In genomic region chr2:26786207-26787023, GRCh38 we compare ENCODE assay signal across 7 cellular contexts. TPM values are rescaled to one million over a fixed set of nuclear protein-coding genes. Genes with fewer than 3 reads are reported as not detected.
DNase-seq lines count a peak whose midpoint lies in the region; ATAC-seq and TF ChIP-seq lines count a peak whose summit lies in the region.

No MANE protein-coding gene starts in this region.

- peak overlapping the region; percentile 13 to 59; a peak in 3 of 4 replicates for H4K8ac ChIP-seq in IMR-90 (ENCODE audit: low read depth in 2 of 2, low read length in 2 of 2)

- H3K4me1 ChIP-seq in IMR-90 (ENCODE audit: control insufficient read depth, insufficient read depth, low read length) (0 out of 2 replicates have a peak, but pooled peaks cover 2% of the 10 kb centered on the region), iPS DF 6.9 (ENCODE audit: control insufficient read depth, insufficient read depth, low read length) (no peaks in the 10 kb centered on the region)

- no peak for TF ChIP-seq POLR2A in IMR-90 (IDR thresholded peaks at IDR 0.05; ENCODE audit: low read depth, low read length)

- H2BK15ac ChIP-seq in IMR-90 (ENCODE audit: low read depth, low read length) = no peak overlapping the region

- peak overlapping the region; percentile 2 for H2BK5ac ChIP-seq in IMR-90 (ENCODE audit: low read depth, low read length, poor library complexity, severe bottlenecking)

- H3K27me3 ChIP-seq in IMR-90 (ENCODE audit: control insufficient read depth, insufficient read depth, low read length) (no peaks in the 10 kb centered on the region), iPS DF 6.9 (ENCODE audit: control insufficient read depth, insufficient read depth, low read length) (no peaks in the 10 kb centered on the region)

- BruUV-seq in IMR-90 (replicated peaks; lab: Mats Ljungman, UMichigan) = no TSS peak

- peaks cover 12% of the 10 kb centered on the region for H3K27me3 Mint-ChIP-seq in activated naive CD4-positive, alpha-beta T cell treated with anti-CD3 and anti-CD28 coated beads, Interleukin-2, amount 50 U/mL, for 24 hours

- peak overlapping the region; percentile 90 for H3K4me2 ChIP-seq in IMR-90 (ENCODE audit: low read depth, low read length)

- H3K4me3 Mint-ChIP-seq in activated naive CD4-positive, alpha-beta T cell treated with anti-CD3 and anti-CD28 coated beads, Interleukin-2, amount 50 U/mL, for 24 hours = peak overlapping the region; percentile 57

- peaks cover 26 to 36% of the 10 kb centered on the region in 2 experiments for H3K79me1 ChIP-seq in IMR-90 (ENCODE audit: low read depth in 1 of 2, low read length in 2 of 2)

- POLR2A ChIA-PET in IMR-90 (lab: Charles Lee; ENCODE audit: unreplicated experiment) = no interaction called here

- TF ChIP-seq CTCF in IMR-90 (conservative IDR thresholded peaks at IDR 0.05; ENCODE audit: low read depth, low read length) = no peak

- ATAC-seq in GM21515 (IDR thresholded peaks at IDR 0.05; ENCODE audit: unreplicated experiment) = peak; percentile 15
- ATAC-seq in IMR-90 (ENCODE audit: low read depth) = peak; percentile 27

- H2BK120ac ChIP-seq in IMR-90 (ENCODE audit: low read depth, low read length) = no peak overlapping the region

- H3K9ac ChIP-seq in IMR-90 (ENCODE audit: low read depth, low read length) = peak overlapping the region; percentile 82

- H2BK20ac ChIP-seq in IMR-90 (ENCODE audit: low read depth, low read length) = no peak overlapping the region

- in situ Hi-C loops in IMR-90 (cut with MboI; ENCODE audit: low sequenced_read_pairs) = no loop called here

- H3K4me1 Mint-ChIP-seq in activated naive CD4-positive, alpha-beta T cell treated with anti-CD3 and anti-CD28 coated beads, Interleukin-2, amount 50 U/mL, for 24 hours = peaks cover 14% of the 10 kb centered on the region

- no peak for TF ChIP-seq RAD21 in IMR-90 (IDR thresholded peaks at IDR 0.05; ENCODE audit: low read length)

- H2AK5ac ChIP-seq in IMR-90 (ENCODE audit: low read depth, low read length) = peak overlapping the region; percentile 71

- H3K36me3 ChIP-seq in IMR-90 (ENCODE audit: control insufficient read depth, insufficient read depth, low read length) (no peaks in the 10 kb centered on the region; the same call in 1 of the 2 replicates), iPS DF 6.9 (ENCODE audit: control insufficient read depth, insufficient read depth, low read length) (no peaks in the 10 kb centered on the region; the same call in 1 of the 2 replicates)

- peak overlapping the region; percentile 18 for H2AK9ac ChIP-seq in IMR-90 (replicated peaks; ENCODE audit: low read depth, low read length, poor library complexity)

- DNase-seq in IMR-90 (no peak), iPS DF 6.9 (ENCODE audit: low read depth, low spot score) (no peak), ecto neural progenitor cell (ENCODE audit: low spot score) (no peak)
- peak; percentile 50 for DNase-seq in stimulated activated CD8-positive, alpha-beta memory T cell treated with anti-CD3 and anti-CD28 coated beads, Interleukin-4, amount 100 ng/mL, for 48 hours

- peak overlapping the region; percentile 39; the same call in 1 of the 2 replicates for H3K14ac ChIP-seq in IMR-90 (replicated peaks; ENCODE audit: low read depth, low read length)

- no peaks in the 10 kb centered on the region for H3K9me3 Mint-ChIP-seq in activated naive CD4-positive, alpha-beta T cell treated with anti-CD3 and anti-CD28 coated beads, Interleukin-2, amount 50 U/mL, for 24 hours

- no peaks in the 10 kb centered on the region for H3K9me3 ChIP-seq in IMR-90 (ENCODE audit: control insufficient read depth, insufficient read depth, low read length)
- no peaks in the 10 kb centered on the region for H3K9me3 ChIP-seq in iPS DF 6.9 (ENCODE audit: control insufficient read depth, insufficient read depth, low read length)

- no peak overlapping the region for H3K18ac ChIP-seq in IMR-90 (ENCODE audit: low read depth, low read length)

- peak overlapping the region; percentile 59; the same call in 1 of the 2 replicates for H3K27ac ChIP-seq in IMR-90 (ENCODE audit: insufficient read depth, low read length)
- H3K27ac ChIP-seq in iPS DF 6.9 (ENCODE audit: low read length) = no peak overlapping the region

- no peaks in the 10 kb centered on the region for H3K9me1 ChIP-seq in IMR-90 (ENCODE audit: insufficient read depth, low read length)

- CTCF ChIA-PET in IMR-90 (lab: Yijun Ruan, JAX) = no interaction called here

- H3K4me3 ChIP-seq in GM08714 (ENCODE audit: low read length) = peak overlapping the region; percentile 94
- peak overlapping the region; percentile 43 for H3K4me3 ChIP-seq in IMR-90 (ENCODE audit: insufficient read depth, low read depth, low read length)
- peak overlapping the region; percentile 75 for H3K4me3 ChIP-seq in iPS DF 6.9 (ENCODE audit: low read length)

- dilution Hi-C loops in IMR-90 (cut with HindIII; ENCODE audit: low sequenced_read_pairs, unreplicated experiment) = no loop called here

- H4K20me1 ChIP-seq in IMR-90 (ENCODE audit: insufficient read depth, low read length) = no peaks in the 10 kb centered on the region; the same call in 1 of the 2 replicates

- 0% methylated on average over 19 of the region's 55 CpGs; no CpG with 5 or more reads in 1 of the 2 experiments for WGBS in IMR-90 (ENCODE audit: extremely low coverage in 2 of 2, insufficient read length in 1 of 2), 2 experiments
- no CpG with 5 or more reads among the region's 55 CpGs for WGBS in iPS DF 6.9 (ENCODE audit: insufficient coverage, insufficient read length)

- H2AFZ ChIP-seq in IMR-90 (replicated peaks; ENCODE audit: low read length, poor library complexity) = peak overlapping the region; percentile 72

- H3K27ac Mint-ChIP-seq in activated naive CD4-positive, alpha-beta T cell treated with anti-CD3 and anti-CD28 coated beads, Interleukin-2, amount 50 U/mL, for 24 hours = no peak overlapping the region

- peak overlapping the region; percentile 63 for H4K91ac ChIP-seq in IMR-90 (ENCODE audit: insufficient read depth, low read depth, low read length)

- peak overlapping the region; percentile 81 for H3K23ac ChIP-seq in IMR-90 (ENCODE audit: low read depth, low read length)

- peak overlapping the region; percentile 56 for H3K4ac ChIP-seq in IMR-90 (ENCODE audit: low read depth, low read length)

- H3K36me3 Mint-ChIP-seq in activated naive CD4-positive, alpha-beta T cell treated with anti-CD3 and anti-CD28 coated beads, Interleukin-2, amount 50 U/mL, for 24 hours = no peaks in the 10 kb centered on the region

- H3K56ac ChIP-seq in IMR-90 (ENCODE audit: extremely low read depth, insufficient read depth, low read length) = peak overlapping the region; percentile 59; the same call in 1 of the 2 replicates

- intact Hi-C loops in IMR-90 (cut with micrococcal nuclease) = no loop called here

- peak overlapping the region; percentile 4; the same call in 1 of the 2 replicates for H4K5ac ChIP-seq in IMR-90 (ENCODE audit: low read depth, low read length)

TF ChIP-seq in IMR-90, 13 proteins besides CTCF, POLR2A, EP300 and RAD21:
- no peak for TF ChIP-seq SMC3 (IDR thresholded peaks at IDR 0.05; ENCODE audit: low read depth, low read length)
- no peak for TF ChIP-seq RCOR1 (IDR thresholded peaks at IDR 0.05; ENCODE audit: insufficient replicate concordance, low read length)
- no peak for TF ChIP-seq RFX5 (IDR thresholded peaks at IDR 0.05; ENCODE audit: low read depth, low read length)
- no peak for TF ChIP-seq CEBPB (IDR thresholded peaks at IDR 0.05; ENCODE audit: low read depth, low read length)
- TF ChIP-seq BHLHE40 (IDR thresholded peaks at IDR 0.05; ENCODE audit: low read depth, low read length) = no peak
- TF ChIP-seq MAZ (IDR thresholded peaks at IDR 0.05; ENCODE audit: borderline replicate concordance, low read depth, low read length) = no peak
- TF ChIP-seq FOS (IDR thresholded peaks at IDR 0.05; ENCODE audit: low read depth, low read length) = no peak

RNA-seq across cellular contexts. Expression of gene CENPA, which starts 0.6 kb away (rescaled TPM):
- total RNA-seq in IMR-90 (2012; rRNA removed) = 7.7 and 10.0 TPM in 2 replicates
- polyA plus RNA-seq in IMR-90 (2012; rRNA removed) = 11.9 and 14.9 TPM in 2 replicates
- polyA plus RNA-seq in IMR-90 (2012; cell fraction: cytosol; rRNA removed) = 5.7 and 6.3 TPM in 2 replicates
- polyA plus RNA-seq in IMR-90 (2012; cell fraction: nucleus; rRNA removed; ENCODE audit: low replicate concordance) = 4.0 and 4.9 TPM in 2 replicates

RNA-seq across cellular contexts. Expression of gene SLC35F6, which starts 22.3 kb away (rescaled TPM):
- 25.6 and 30.6 TPM in 2 replicates for total RNA-seq in IMR-90 (2012; rRNA removed)
- 19.1 and 19.4 TPM in 2 replicates for polyA plus RNA-seq in IMR-90 (2012; rRNA removed)
- 12.7 and 22.8 TPM in 2 replicates for polyA plus RNA-seq in IMR-90 (2012; cell fraction: cytosol; rRNA removed)
- 8.7 and 14.4 TPM in 2 replicates for polyA plus RNA-seq in IMR-90 (2012; cell fraction: nucleus; rRNA removed; ENCODE audit: low replicate concordance)

Comparison
In these comparisons a context has a peak if more than half of its experiments do, and no peak if none do; other contexts are left out.
1. H3K4me3 ChIP-seq: peak in every context shown above with its lines; median percentile 94 in GM08714; 75 in iPS DF 6.9; 43 in IMR-90.